In the genomic region with DNA sequence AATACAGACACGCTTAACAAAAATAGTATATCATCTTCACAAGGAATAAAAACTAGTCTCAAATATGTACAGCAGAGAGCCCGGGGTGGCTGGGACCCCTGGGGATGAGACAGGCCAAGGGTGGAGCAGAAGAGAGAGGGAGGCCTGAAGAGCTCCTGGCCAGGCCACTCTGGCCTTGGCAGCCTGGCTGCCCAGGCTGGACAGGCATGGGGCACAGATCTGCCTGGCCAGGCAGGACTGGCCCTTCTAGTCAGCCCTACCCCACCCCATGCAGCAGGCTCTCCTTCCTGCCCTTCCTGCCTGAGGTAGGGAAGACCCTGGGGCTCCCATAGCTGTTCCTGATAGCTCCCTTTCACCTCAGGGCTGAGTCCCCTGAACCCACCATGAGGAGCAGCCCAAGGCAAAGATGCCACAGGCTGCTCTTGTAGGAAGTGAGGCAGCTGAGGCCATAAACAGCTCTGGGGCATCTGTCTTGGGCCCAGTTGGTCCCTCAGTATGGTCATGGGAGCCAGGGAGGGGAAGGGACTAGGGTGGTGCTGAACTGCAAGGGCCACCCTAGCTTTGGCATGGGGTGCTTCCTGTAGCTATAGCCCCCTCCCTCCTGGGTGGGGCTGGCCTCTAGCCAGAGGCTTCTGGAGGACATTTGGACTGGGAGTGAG, we compare ENCODE assay signal across 9 cellular contexts. TPM values are rescaled to one million over a fixed set of nuclear protein-coding genes. Genes with fewer than 3 reads are reported as not detected.
A peak's percentile ranks its signal among the peaks of the same experiment; 100 is the strongest.
DNase-seq lines count a peak whose midpoint lies in the region; ATAC-seq, FAIRE-seq and TF ChIP-seq lines count a peak whose summit lies in the region.
"Had no signal": no experiment of that assay in that cellular context is flagged by ENCODE, and none has a peak within 500 bp of the region (broad histone marks: within the 10 kb centered on the region; RNA-seq: fewer than 3 reads in every experiment).

No MANE protein-coding gene starts in this region.

- H3K4me3 ChIP-seq in K562 = no peak overlapping the region
- no peak overlapping the region for H3K4me3 ChIP-seq in upper lobe of left lung

- no peaks in the 10 kb centered on the region for H3K9me3 Mint-ChIP-seq in activated naive CD4-positive, alpha-beta T cell treated with anti-CD3 and anti-CD28 coated beads for 36 hours
- no peaks in the 10 kb centered on the region for H3K9me3 Mint-ChIP-seq in mesothelial cell of epicardium

- no peak overlapping the region for H2AFZ ChIP-seq in K562 (ENCODE audit: low read depth, low read length)

- peaks cover 40% of the 10 kb centered on the region for H3K36me3 Mint-ChIP-seq in activated naive CD4-positive, alpha-beta T cell treated with anti-CD3 and anti-CD28 coated beads for 36 hours (ENCODE audit: low read depth)
- H3K36me3 Mint-ChIP-seq in mesothelial cell of epicardium = peaks cover 11% of the 10 kb centered on the region

- TF ChIP-seq EP300 in K562 (IDR thresholded peaks at IDR 0.05; ENCODE audit: low read length) (no peak), upper lobe of left lung (IDR thresholded peaks at IDR 0.05) (no peak)

- intact Hi-C loops in activated naive CD4-positive, alpha-beta T cell treated with anti-CD3 and anti-CD28 coated beads for 36 hours (cut with micrococcal nuclease) = no loop called here
- intact Hi-C loops in K562 (cut with micrococcal nuclease) = no loop called here

- H4K20me1 ChIP-seq in K562 (replicated peaks; ENCODE audit: control insufficient read depth, insufficient read depth, low read length) = no peaks in the 10 kb centered on the region

- peaks cover 70% of the 10 kb centered on the region for H3K4me1 Mint-ChIP-seq in activated naive CD4-positive, alpha-beta T cell treated with anti-CD3 and anti-CD28 coated beads for 36 hours (ENCODE audit: low read depth)
- peaks cover 19% of the 10 kb centered on the region for H3K4me1 Mint-ChIP-seq in mesothelial cell of epicardium

- H3K9me3 ChIP-seq in K562 (replicated peaks; ENCODE audit: control insufficient read depth, insufficient read depth, low read depth, low read length) (no peaks in the 10 kb centered on the region), upper lobe of left lung (no peaks in the 10 kb centered on the region)

- no peak for TF ChIP-seq RAD21 in K562 (CRISPR knock-in tag; conservative IDR thresholded peaks at IDR 0.05 in 1 of 2, IDR thresholded peaks at IDR 0.05 in 1 of 2)

- CTCF ChIA-PET in activated naive CD4-positive, alpha-beta T cell treated with anti-CD3 and anti-CD28 coated beads for 36 hours (lab: Charles Lee) = interaction anchor here (0.6 to 10.3 kb wide), 7 partner anchors 17 to 62 kb away, joined by 3 to 339 read pairs (median 3); partner anchors contain the start of gene BCL2L1
- CTCF ChIA-PET in K562 (lab: Yijun Ruan, JAX; ENCODE audit: low intra/inter-chr PET ratio) = interaction anchor here (0.6 kb wide), 1 partner anchor 59 kb away, joined by 3 read pairs; no protein-coding TSS in a partner anchor

- no peak for DNase-seq in activated naive CD4-positive, alpha-beta T cell treated with anti-CD3 and anti-CD28 coated beads for 36 hours
- no peak for DNase-seq in activated naive CD4-positive, alpha-beta T cell (lab: John Stamatoyannopoulos, UW)
- DNase-seq in K562 (ENCODE audit: extremely low read depth in 1 of 4, low spot score in 3 of 4) (peak in 2 of 4 experiments; percentile 9 to 21), mesothelial cell of epicardium (ENCODE audit: low spot score in 2 of 2, unreplicated experiment in 2 of 2) (no peak), upper lobe of left lung (peak in 1 of 2 donors; percentile 52), NCI-H187 (lab: John Stamatoyannopoulos, UW) (no peak)
- no peak for DNase-seq in activated CD8-positive, alpha-beta memory T cell treated with anti-CD3 and anti-CD28 coated beads for 24 hours

- in situ Hi-C loops in K562 (cut with MboI) = loop anchor here (10.0 kb wide), 1 partner anchor 60 kb away; the partner anchor contains the start of gene BCL2L1

- no peak for ATAC-seq in K562
- no peak for ATAC-seq in upper lobe of left lung (ENCODE audit: low FRiP score in 2 of 2)
- ATAC-seq in HG03521 (IDR thresholded peaks at IDR 0.05; ENCODE audit: unreplicated experiment) = no peak

- H3K4me1 ChIP-seq in K562 (replicated peaks in 1 of 2; ENCODE audit: control insufficient read depth in 2 of 2, insufficient read depth in 2 of 2, low read length in 2 of 2) (peaks cover 76 to 77% of the 10 kb centered on the region in 2 experiments), upper lobe of left lung (peaks cover 73 to 84% (median 78%) of the 10 kb centered on the region in 4 donors)

- H3K36me3 ChIP-seq in K562 (ENCODE audit: control insufficient read depth, insufficient read depth, low read length) (peaks cover 60% of the 10 kb centered on the region), upper lobe of left lung (peaks cover 0 to 35% (median 21%) of the 10 kb centered on the region in 4 donors)

- WGBS in K562 (ENCODE audit: insufficient coverage, low coverage, missing lambda C conversion rate) = 73% methylated on average over 2 of the region's 2 CpGs
- WGBS in upper lobe of left lung, 2 donors = 62 to 67% methylated on average over 2 of the region's 2 CpGs

- FAIRE-seq in K562 (lab: Jason Lieb, UNC) = no peak

- peaks cover 57% of the 10 kb centered on the region for H3K79me2 ChIP-seq in K562 (ENCODE audit: control insufficient read depth, insufficient read depth, low read length)

- H3K27me3 Mint-ChIP-seq in activated naive CD4-positive, alpha-beta T cell treated with anti-CD3 and anti-CD28 coated beads for 36 hours (ENCODE audit: low read depth) = no peaks in the 10 kb centered on the region
- no peaks in the 10 kb centered on the region for H3K27me3 Mint-ChIP-seq in mesothelial cell of epicardium (ENCODE audit: low read depth)

- H3K27ac ChIP-seq in K562 (ENCODE audit: extremely low read depth, low read depth, low read length) = peak overlapping the region; percentile 67
- peak overlapping the region; percentile 61 to 90 (median 89) for H3K27ac ChIP-seq in upper lobe of left lung

- H3K27ac Mint-ChIP-seq in activated naive CD4-positive, alpha-beta T cell treated with anti-CD3 and anti-CD28 coated beads for 36 hours = peak overlapping the region; percentile 78
- peak overlapping the region; percentile 69 for H3K27ac Mint-ChIP-seq in mesothelial cell of epicardium

- TF ChIP-seq CTCF in K562 (IDR thresholded peaks at IDR 0.05 in 2 of 3, conservative IDR thresholded peaks at IDR 0.05 in 1 of 3; ENCODE audit: insufficient read depth in 2 of 3, low read depth in 1 of 3, low read length in 3 of 3) (no peak), mesothelial cell of epicardium (IDR thresholded peaks at IDR 0.05; ENCODE audit: unreplicated experiment) (no peak), upper lobe of left lung (IDR thresholded peaks at IDR 0.05) (no peak)

- H3K9ac ChIP-seq in K562 (ENCODE audit: insufficient read depth in 1 of 2, low read depth in 2 of 2, low read length in 2 of 2) = peak overlapping the region in 1 of 2 experiments; percentile 88; a peak in 2 of 4 replicates

- TF ChIP-seq POLR2A in K562 (conservative IDR thresholded peaks at IDR 0.05) (no peak; the same call in 1 of the 2 replicates), upper lobe of left lung (IDR thresholded peaks at IDR 0.05) (no peak)

- no peaks in the 10 kb centered on the region for H3K9me1 ChIP-seq in K562 (ENCODE audit: control insufficient read depth, insufficient read depth, low read length)

- no TSS peak for BruUV-seq in K562 (replicated peaks; lab: Mats Ljungman, UMichigan)

- H3K4me2 ChIP-seq in K562 (ENCODE audit: insufficient read depth, low read length) = no peak overlapping the region

- POLR2A ChIA-PET in K562 (lab: Yijun Ruan, JAX) = interaction anchor here (0.5 to 2.3 kb wide), 7 partner anchors 11 to 174 kb away, joined by 3 to 18 read pairs (median 3); no protein-coding TSS in a partner anchor

- H3K27me3 ChIP-seq in K562 (ENCODE audit: control insufficient read depth in 2 of 2, insufficient read depth in 2 of 2, low read length in 2 of 2) (no peaks in the 10 kb centered on the region), upper lobe of left lung (no peaks in the 10 kb centered on the region)

- no peak overlapping the region for H3K4me3 Mint-ChIP-seq in activated naive CD4-positive, alpha-beta T cell treated with anti-CD3 and anti-CD28 coated beads for 36 hours
- no peak overlapping the region for H3K4me3 Mint-ChIP-seq in mesothelial cell of epicardium

RNA-seq across cellular contexts. Expression of gene COX4I2, which starts 27.1 kb away (rescaled TPM):
- total RNA-seq in activated naive CD4-positive, alpha-beta T cell treated with anti-CD3 and anti-CD28 coated beads for 36 hours = not detected
- not detected in 2 replicates for total RNA-seq in K562 (2011; cell fraction: chromatin; rRNA removed; ENCODE audit: low replicate concordance)
- total RNA-seq in K562 (2011; cell fraction: nucleolus; rRNA removed) = not detected in 2 replicates
- not detected in 2 replicates for total RNA-seq in K562 (2011; cell fraction: nucleoplasm; rRNA removed)
- total RNA-seq in K562 (2014; rRNA removed) = not detected in 2 replicates
- not detected in 2 replicates for total RNA-seq in K562 (2014; rRNA removed; fragmentation: Illumina TruSeq; extraction: Trizol)
- total RNA-seq in K562 (2015; rRNA removed; fragmentation: Illumina TruSeq; extraction: Trizol) = not detected in 2 replicates
- total RNA-seq in K562 (2021) = not detected in 2 replicates
- polyA plus RNA-seq in K562 (2011; rRNA removed) = not detected in 2 replicates
- polyA plus RNA-seq in K562 (2011; cell fraction: cytosol; rRNA removed) = not detected in 2 replicates
- polyA plus RNA-seq in K562 (2011; cell fraction: nucleus; rRNA removed) = not detected in 2 replicates
- not detected in 2 replicates for polyA plus RNA-seq in K562 (2012)
- polyA plus RNA-seq in K562 (2014; fragmentation: Illumina TruSeq; extraction: Trizol) = not detected in 2 replicates
- polyA plus RNA-seq in K562 (2014; fragmentation: Nextera tagmentation; extraction: Ambion mirVana) = not detected
- not detected in 2 replicates for polyA plus RNA-seq in K562 (2014; rRNA removed)
- not detected in 2 replicates for polyA minus RNA-seq in K562 (2011; rRNA and poly(A)+ RNA removed)
- polyA minus RNA-seq in K562 (2011; cell fraction: cytosol; rRNA and poly(A)+ RNA removed) = not detected in 2 replicates
- not detected in 2 replicates for polyA minus RNA-seq in K562 (2011; cell fraction: nucleus; rRNA and poly(A)+ RNA removed)
- total RNA-seq in mesothelial cell of epicardium = 0.34 TPM in 1 of 3 replicates, not detected in the others
- total RNA-seq in upper lobe of left lung = 10 to 100 TPM in 4 of 6 donors, 1 to 10 TPM in 2; 1.9 to 24.3 (median 13.5) TPM
- total RNA-seq: T-helper 1 cell treated with Interleukin-12 subunit alpha and Interleukin-12 subunit beta and Interleukin-4 antibody, amounts not matched to agents 30 ng/mL and 1 ng/mL, for 36 hours had no signal

RNA-seq across cellular contexts. Expression of gene BCL2L1, which starts 57.8 kb away (rescaled TPM):
- 10 to 100 TPM; 87.9 to 89.2 TPM for total RNA-seq in activated naive CD4-positive, alpha-beta T cell treated with anti-CD3 and anti-CD28 coated beads for 36 hours
- total RNA-seq in K562 (2011; cell fraction: chromatin; rRNA removed; ENCODE audit: low replicate concordance) = 162 and 267 TPM in 2 replicates
- 145 and 154 TPM in 2 replicates for total RNA-seq in K562 (2011; cell fraction: nucleolus; rRNA removed)
- 113 and 150 TPM in 2 replicates for total RNA-seq in K562 (2011; cell fraction: nucleoplasm; rRNA removed)
- total RNA-seq in K562 (2014; rRNA removed) (137 and 179 TPM in 2 replicates), K562 (2014; rRNA removed; fragmentation: Illumina TruSeq; extraction: Trizol) (72.0 and 81.3 TPM in 2 replicates), K562 (2015; rRNA removed; fragmentation: Illumina TruSeq; extraction: Trizol) (88.7 and 89.1 TPM in 2 replicates), K562 (2021) (150 and 157 TPM in 2 replicates), mesothelial cell of epicardium (63.2 to 66.6 TPM (median 64.8 TPM) in 3 replicates), upper lobe of left lung (100 to 1,000 TPM; 131 to 245 (median 182) TPM)
- polyA plus RNA-seq in K562 (2011; rRNA removed) (120 and 121 TPM in 2 replicates), K562 (2014; fragmentation: Illumina TruSeq; extraction: Trizol) (182 and 187 TPM in 2 replicates), K562 (2014; fragmentation: Nextera tagmentation; extraction: Ambion mirVana) (10 to 100 TPM in 1 of 2 experiments, 1 to 10 TPM in 1; 3.3 to 17.9 TPM), K562 (2014; rRNA removed) (140 and 156 TPM in 2 replicates)
- polyA plus RNA-seq in K562 (2011; cell fraction: cytosol; rRNA removed) = 113 and 145 TPM in 2 replicates
- 70.0 and 81.2 TPM in 2 replicates for polyA plus RNA-seq in K562 (2011; cell fraction: nucleus; rRNA removed)
- polyA plus RNA-seq in K562 (2012) = 134 and 224 TPM in 2 replicates
- 87.8 and 101 TPM in 2 replicates for polyA minus RNA-seq in K562 (2011; rRNA and poly(A)+ RNA removed)
- 56.3 and 61.7 TPM in 2 replicates for polyA minus RNA-seq in K562 (2011; cell fraction: cytosol; rRNA and poly(A)+ RNA removed)
- polyA minus RNA-seq in K562 (2011; cell fraction: nucleus; rRNA and poly(A)+ RNA removed) = 74.2 and 92.5 TPM in 2 replicates

RNA-seq across cellular contexts. Expression of gene ID1, which starts 59.7 kb away (rescaled TPM):
- 1 to 10 TPM; 1.8 to 2.4 TPM for total RNA-seq in activated naive CD4-positive, alpha-beta T cell treated with anti-CD3 and anti-CD28 coated beads for 36 hours
- total RNA-seq in K562 (2011; cell fraction: chromatin; rRNA removed; ENCODE audit: low replicate concordance) = 71.5 and 250 TPM in 2 replicates
- 362 and 403 TPM in 2 replicates for total RNA-seq in K562 (2011; cell fraction: nucleolus; rRNA removed)
- total RNA-seq in K562 (2011; cell fraction: nucleoplasm; rRNA removed) = 143 and 176 TPM in 2 replicates
- total RNA-seq in K562 (2014; rRNA removed) (358 and 410 TPM in 2 replicates), K562 (2014; rRNA removed; fragmentation: Illumina TruSeq; extraction: Trizol) (40.1 and 40.5 TPM in 2 replicates), K562 (2015; rRNA removed; fragmentation: Illumina TruSeq; extraction: Trizol) (65.0 and 66.8 TPM in 2 replicates), K562 (2021) (160 and 167 TPM in 2 replicates), mesothelial cell of epicardium (374 to 378 TPM (median 377 TPM) in 3 replicates), upper lobe of left lung (100 to 1,000 TPM; 226 to 911 (median 570) TPM)
- polyA plus RNA-seq in K562 (2011; rRNA removed) (75.8 and 119 TPM in 2 replicates), K562 (2014; fragmentation: Illumina TruSeq; extraction: Trizol) (20.8 and 50.8 TPM in 2 replicates), K562 (2014; fragmentation: Nextera tagmentation; extraction: Ambion mirVana) (1 to 10 TPM; 1.4 to 4.4 TPM), K562 (2014; rRNA removed) (298 and 319 TPM in 2 replicates)
- polyA plus RNA-seq in K562 (2011; cell fraction: cytosol; rRNA removed) = 230 and 856 TPM in 2 replicates
- 232 and 726 TPM in 2 replicates for polyA plus RNA-seq in K562 (2011; cell fraction: nucleus; rRNA removed)
- 82.5 and 140 TPM in 2 replicates for polyA plus RNA-seq in K562 (2012)
- 14.9 and 32.5 TPM in 2 replicates for polyA minus RNA-seq in K562 (2011; rRNA and poly(A)+ RNA removed)
- 90.2 and 138 TPM in 2 replicates for polyA minus RNA-seq in K562 (2011; cell fraction: cytosol; rRNA and poly(A)+ RNA removed)
- 183 and 246 TPM in 2 replicates for polyA minus RNA-seq in K562 (2011; cell fraction: nucleus; rRNA and poly(A)+ RNA removed)

Comparison
In these comparisons a context has a peak if more than half of its experiments do, and no peak if none do; other contexts are left out.
1. RNA of gene ID1, which starts 59.7 kb away (total RNA-seq): 226 to 911 TPM in upper lobe of left lung, 374 to 378 TPM in mesothelial cell of epicardium and 40.1 to 410 TPM in K562; 1.8 to 2.4 TPM in activated naive CD4-positive, alpha-beta T cell treated with anti-CD3 and anti-CD28 coated beads for 36 hours; every median in the first group is over 10 times any median in the second.